In the genomic region with DNA sequence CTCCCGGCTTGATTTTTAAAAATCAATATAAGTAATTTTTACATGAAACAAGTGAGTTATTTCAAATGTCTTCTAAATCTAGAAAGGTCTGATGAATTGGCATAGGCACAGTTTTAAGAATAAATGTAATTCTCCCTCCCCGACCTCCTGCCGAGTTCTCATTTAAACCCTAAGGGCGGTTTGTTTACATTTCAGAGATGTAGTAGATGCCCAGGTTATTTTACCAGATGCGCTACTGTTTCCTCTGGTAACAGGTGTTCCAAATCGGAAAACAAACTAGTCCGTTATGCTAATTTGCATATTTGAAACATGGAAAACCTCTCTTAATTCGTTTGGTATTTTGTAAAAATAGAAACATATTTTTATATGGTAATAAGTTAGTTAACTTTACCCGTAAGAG, we compare ENCODE assay signal across 1 cellular context.
TF ChIP-seq lines count a peak whose summit lies in the region.

No MANE protein-coding gene starts in this region.

TF ChIP-seq in K562, 482 proteins besides CTCF, POLR2A, EP300 and RAD21 (continued from another document):
- TF ChIP-seq, protein P1, sequence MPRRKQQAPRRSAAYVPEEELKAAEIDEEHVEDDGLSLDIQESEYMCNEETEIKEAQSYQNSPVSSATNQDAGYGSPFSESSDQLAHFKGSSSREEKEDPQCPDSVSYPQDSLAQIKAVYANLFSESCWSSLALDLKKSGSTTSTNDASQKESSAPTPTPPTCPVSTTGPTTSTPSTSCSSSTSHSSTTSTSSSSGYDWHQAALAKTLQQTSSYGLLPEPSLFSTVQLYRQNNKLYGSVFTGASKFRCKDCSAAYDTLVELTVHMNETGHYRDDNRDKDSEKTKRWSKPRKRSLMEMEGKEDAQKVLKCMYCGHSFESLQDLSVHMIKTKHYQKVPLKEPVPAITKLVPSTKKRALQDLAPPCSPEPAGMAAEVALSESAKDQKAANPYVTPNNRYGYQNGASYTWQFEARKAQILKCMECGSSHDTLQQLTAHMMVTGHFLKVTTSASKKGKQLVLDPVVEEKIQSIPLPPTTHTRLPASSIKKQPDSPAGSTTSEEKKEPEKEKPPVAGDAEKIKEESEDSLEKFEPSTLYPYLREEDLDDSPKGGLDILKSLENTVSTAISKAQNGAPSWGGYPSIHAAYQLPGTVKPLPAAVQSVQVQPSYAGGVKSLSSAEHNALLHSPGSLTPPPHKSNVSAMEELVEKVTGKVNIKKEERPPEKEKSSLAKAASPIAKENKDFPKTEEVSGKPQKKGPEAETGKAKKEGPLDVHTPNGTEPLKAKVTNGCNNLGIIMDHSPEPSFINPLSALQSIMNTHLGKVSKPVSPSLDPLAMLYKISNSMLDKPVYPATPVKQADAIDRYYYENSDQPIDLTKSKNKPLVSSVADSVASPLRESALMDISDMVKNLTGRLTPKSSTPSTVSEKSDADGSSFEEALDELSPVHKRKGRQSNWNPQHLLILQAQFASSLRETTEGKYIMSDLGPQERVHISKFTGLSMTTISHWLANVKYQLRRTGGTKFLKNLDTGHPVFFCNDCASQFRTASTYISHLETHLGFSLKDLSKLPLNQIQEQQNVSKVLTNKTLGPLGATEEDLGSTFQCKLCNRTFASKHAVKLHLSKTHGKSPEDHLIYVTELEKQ (CRISPR knock-in tag; IDR thresholded peaks at IDR 0.05), result no peak
- TF ChIP-seq SIRT6 (IDR thresholded peaks at IDR 0.05; ENCODE audit: low read depth, low read length), result no peak
- no peak for TF ChIP-seq ZC3H4 (CRISPR knock-in tag; IDR thresholded peaks at IDR 0.05; ENCODE audit: borderline replicate concordance)
- TF ChIP-seq POLR2AphosphoS2 (IDR thresholded peaks at IDR 0.05; ENCODE audit: low read length), result no peak
- TF ChIP-seq CBX3 (IDR thresholded peaks at IDR 0.05; ENCODE audit: borderline replicate concordance in 1 of 2, low read length in 2 of 2), result no peak
- no peak for TF ChIP-seq ZNF354B (CRISPR knock-in tag; IDR thresholded peaks at IDR 0.05)
- TF ChIP-seq ADNP (tag; IDR thresholded peaks at IDR 0.05), result no peak
- TF ChIP-seq KAT8 (IDR thresholded peaks at IDR 0.05; ENCODE audit: low read depth), result no peak
- TF ChIP-seq CREM (IDR thresholded peaks at IDR 0.05; ENCODE audit: low read depth), result no peak
- no peak for TF ChIP-seq ZNF217 (CRISPR knock-in tag; IDR thresholded peaks at IDR 0.05)
- no peak for TF ChIP-seq YY1 (IDR thresholded peaks at IDR 0.05; ENCODE audit: borderline replicate concordance in 1 of 3, control insufficient read depth in 1 of 3, extremely low read depth in 1 of 3, insufficient read depth in 3 of 3, insufficient read length in 1 of 3, insufficient replicate concordance in 2 of 3, low read depth in 1 of 3, low read length in 2 of 3)
- TF ChIP-seq HMGN3 (IDR thresholded peaks at IDR 0.05; ENCODE audit: borderline replicate concordance, extremely low read depth, insufficient read length, low read depth, low read length), result no peak
- TF ChIP-seq CUX1 (CRISPR knock-in tag; IDR thresholded peaks at IDR 0.05), result no peak
- TF ChIP-seq, protein P2, sequence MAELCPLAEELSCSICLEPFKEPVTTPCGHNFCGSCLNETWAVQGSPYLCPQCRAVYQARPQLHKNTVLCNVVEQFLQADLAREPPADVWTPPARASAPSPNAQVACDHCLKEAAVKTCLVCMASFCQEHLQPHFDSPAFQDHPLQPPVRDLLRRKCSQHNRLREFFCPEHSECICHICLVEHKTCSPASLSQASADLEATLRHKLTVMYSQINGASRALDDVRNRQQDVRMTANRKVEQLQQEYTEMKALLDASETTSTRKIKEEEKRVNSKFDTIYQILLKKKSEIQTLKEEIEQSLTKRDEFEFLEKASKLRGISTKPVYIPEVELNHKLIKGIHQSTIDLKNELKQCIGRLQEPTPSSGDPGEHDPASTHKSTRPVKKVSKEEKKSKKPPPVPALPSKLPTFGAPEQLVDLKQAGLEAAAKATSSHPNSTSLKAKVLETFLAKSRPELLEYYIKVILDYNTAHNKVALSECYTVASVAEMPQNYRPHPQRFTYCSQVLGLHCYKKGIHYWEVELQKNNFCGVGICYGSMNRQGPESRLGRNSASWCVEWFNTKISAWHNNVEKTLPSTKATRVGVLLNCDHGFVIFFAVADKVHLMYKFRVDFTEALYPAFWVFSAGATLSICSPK (IDR thresholded peaks at IDR 0.05; ENCODE audit: borderline replicate concordance), result no peak
- no peak for TF ChIP-seq FOXO4 (CRISPR knock-in tag; IDR thresholded peaks at IDR 0.05)
- no peak for TF ChIP-seq RFX7 (CRISPR knock-in tag; IDR thresholded peaks at IDR 0.05)
TF ChIP-seq in K562: peak in this region for 0.
